ENCODE assay signal across 8 cellular contexts in genomic region chr9:69877852-69878507, GRCh38. TPM values are rescaled to one million over a fixed set of nuclear protein-coding genes. Genes with fewer than 3 reads are reported as not detected.
DNase-seq lines count a peak whose midpoint lies in the region; ATAC-seq, FAIRE-seq and TF ChIP-seq lines count a peak whose summit lies in the region.

No MANE protein-coding gene starts in this region.

- ATAC-seq in body of pancreas: peak; percentile 59

- intact Hi-C loops in body of pancreas (cut with DNase I): loop anchor here (5.0 kb wide), 1 partner anchor 456 kb away; no protein-coding TSS in a partner anchor

- DNase-seq in GM12865 (ENCODE audit: low read depth) (peak; percentile 4), NCI-H146 treated with DMSO at 0.1 percent for 48 hours (lab: John Stamatoyannopoulos, UW; ENCODE audit: unreplicated experiment) (peak; percentile 2), body of pancreas (no peak), kidney glomerular epithelial cell (lab: John Stamatoyannopoulos, UW) (peak; percentile 35), cortex of kidney (lab: John Stamatoyannopoulos, UW) (no peak)
- DNase-seq in T-helper 2 cell treated with Interferon-gamma antibody and Interleukin-4, amounts not matched to agents 5 μg/mL and 100 μg/mL, for 36 hours (ENCODE audit: low spot score): no peak
- no peak for DNase-seq in activated naive CD4-positive, alpha-beta T cell treated with anti-CD3 and anti-CD28 coated beads, Interleukin-2, amount 10 ng/mL, durations not matched to agents 7 days and 5 days

- H3K4me3 ChIP-seq in GM12865 (ENCODE audit: low read depth, low read length): no peak overlapping the region
- H3K4me3 ChIP-seq in body of pancreas: no peak overlapping the region

- H3K9me3 ChIP-seq in body of pancreas: no peaks in the 10 kb centered on the region

- CTCF ChIA-PET in activated naive CD4-positive, alpha-beta T cell treated with anti-CD3 and anti-CD28 coated beads, Interleukin-2, amount 10 ng/mL, durations not matched to agents 7 days and 5 days (lab: Charles Lee): interaction anchor here (0.8 to 1.5 kb wide), 6 partner anchors 69 to 456 kb away, joined by 5 to 13 read pairs (median 8); partner anchors contain the start of gene APBA1

- H3K36me3 Mint-ChIP-seq in T-helper 2 cell treated with Interferon-gamma antibody and Interleukin-4, amounts not matched to agents 5 μg/mL and 100 μg/mL, for 36 hours (ENCODE audit: low read depth): no peaks in the 10 kb centered on the region
- no peaks in the 10 kb centered on the region for H3K36me3 Mint-ChIP-seq in activated naive CD4-positive, alpha-beta T cell treated with anti-CD3 and anti-CD28 coated beads, Interleukin-2, amount 10 ng/mL, durations not matched to agents 7 days and 5 days

- H3K4me3 Mint-ChIP-seq in T-helper 2 cell treated with Interferon-gamma antibody and Interleukin-4, amounts not matched to agents 5 μg/mL and 100 μg/mL, for 36 hours: no peak overlapping the region
- no peak overlapping the region for H3K4me3 Mint-ChIP-seq in activated naive CD4-positive, alpha-beta T cell treated with anti-CD3 and anti-CD28 coated beads, Interleukin-2, amount 10 ng/mL, durations not matched to agents 7 days and 5 days

- peak; percentile 80 for FAIRE-seq in A204.1 (lab: Jason Lieb, UNC)

- H3K27me3 Mint-ChIP-seq in T-helper 2 cell treated with Interferon-gamma antibody and Interleukin-4, amounts not matched to agents 5 μg/mL and 100 μg/mL, for 36 hours (ENCODE audit: low read depth): peaks cover 26% of the 10 kb centered on the region
- peaks cover 10% of the 10 kb centered on the region for H3K27me3 Mint-ChIP-seq in activated naive CD4-positive, alpha-beta T cell treated with anti-CD3 and anti-CD28 coated beads, Interleukin-2, amount 10 ng/mL, durations not matched to agents 7 days and 5 days

- peak; percentile 32 for TF ChIP-seq CTCF in GM12865 (IDR thresholded peaks at IDR 0.05; ENCODE audit: insufficient read depth, low read depth, low read length, missing control alignments)
- peak; percentile 6 to 75 (median 69) for TF ChIP-seq CTCF in body of pancreas (IDR thresholded peaks at IDR 0.05)

- no peaks in the 10 kb centered on the region for H3K4me1 ChIP-seq in body of pancreas

- H3K9me3 Mint-ChIP-seq in T-helper 2 cell treated with Interferon-gamma antibody and Interleukin-4, amounts not matched to agents 5 μg/mL and 100 μg/mL, for 36 hours: no peaks in the 10 kb centered on the region
- no peaks in the 10 kb centered on the region for H3K9me3 Mint-ChIP-seq in activated naive CD4-positive, alpha-beta T cell treated with anti-CD3 and anti-CD28 coated beads, Interleukin-2, amount 10 ng/mL, durations not matched to agents 7 days and 5 days

- 40% methylated on average over 5 of the region's 5 CpGs for WGBS in body of pancreas, 2 donors

- H3K27ac ChIP-seq in body of pancreas: no peak overlapping the region

- peaks cover 5% of the 10 kb centered on the region for H3K4me1 Mint-ChIP-seq in T-helper 2 cell treated with Interferon-gamma antibody and Interleukin-4, amounts not matched to agents 5 μg/mL and 100 μg/mL, for 36 hours (ENCODE audit: low read depth)
- H3K4me1 Mint-ChIP-seq in activated naive CD4-positive, alpha-beta T cell treated with anti-CD3 and anti-CD28 coated beads, Interleukin-2, amount 10 ng/mL, durations not matched to agents 7 days and 5 days: no peaks in the 10 kb centered on the region

- TF ChIP-seq POLR2A in body of pancreas (IDR thresholded peaks at IDR 0.05): no peak

- H3K36me3 ChIP-seq in body of pancreas (replicated peaks in 1 of 2; ENCODE audit: insufficient read depth in 1 of 2, low read depth in 2 of 2): no peaks in the 10 kb centered on the region

- H3K27ac Mint-ChIP-seq in T-helper 2 cell treated with Interferon-gamma antibody and Interleukin-4, amounts not matched to agents 5 μg/mL and 100 μg/mL, for 36 hours: no peak overlapping the region
- H3K27ac Mint-ChIP-seq in activated naive CD4-positive, alpha-beta T cell treated with anti-CD3 and anti-CD28 coated beads, Interleukin-2, amount 10 ng/mL, durations not matched to agents 7 days and 5 days: no peak overlapping the region

- no peaks in the 10 kb centered on the region for H3K27me3 ChIP-seq in body of pancreas

RNA-seq across cellular contexts. Expression of gene CFAP95, which starts 57.4 kb away (rescaled TPM):
- total RNA-seq in body of pancreas: 1 to 10 TPM in 1 of 2 donors, not detected in 1; 2.1 TPM

Comparison
In these comparisons a context has a peak if more than half of its experiments do, and no peak if none do; other contexts are left out.
1. DNase-seq: peak in GM12865 (single experiment), NCI-H146 treated with DMSO at 0.1 percent for 48 hours (single experiment) and kidney glomerular epithelial cell (single experiment); none in body of pancreas (0 of 4), cortex of kidney (single experiment), T-helper 2 cell treated with Interferon-gamma antibody and Interleukin-4, amounts not matched to agents 5 μg/mL and 100 μg/mL, for 36 hours (single experiment) and activated naive CD4-positive, alpha-beta T cell treated with anti-CD3 and anti-CD28 coated beads, Interleukin-2, amount 10 ng/mL, durations not matched to agents 7 days and 5 days (single experiment).